ENCODE assay signal across 17 cellular contexts in the genomic region with DNA sequence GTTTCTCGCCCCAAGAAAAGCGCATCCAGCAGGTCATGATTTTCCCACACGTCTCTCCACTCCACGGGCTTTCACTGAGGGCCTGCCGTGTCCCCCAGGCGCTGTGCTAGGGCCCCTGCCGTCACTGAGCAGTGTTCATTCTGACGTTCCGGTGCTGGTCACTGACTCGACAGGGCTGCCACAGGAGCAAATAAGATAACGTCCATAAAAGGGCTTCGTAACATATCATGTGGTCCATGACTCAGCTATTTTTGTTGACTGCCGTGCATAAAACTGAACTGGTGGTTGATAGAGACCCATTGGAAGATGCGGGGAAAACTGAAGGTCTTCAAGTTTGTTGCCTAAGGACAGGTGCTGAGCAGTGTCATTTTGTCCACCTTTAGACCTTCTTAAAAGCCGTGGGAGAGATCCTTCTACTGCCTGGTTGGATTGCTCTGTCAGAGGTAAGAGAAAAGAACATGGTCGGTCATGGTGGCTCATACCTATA. TPM values are rescaled to one million over a fixed set of nuclear protein-coding genes. Genes with fewer than 3 reads are reported as not detected.
"Had no signal": no experiment of that assay in that cellular context is flagged by ENCODE, and none has a peak within 500 bp of the region (broad histone marks: within the 10 kb centered on the region; RNA-seq: fewer than 3 reads in every experiment).

No MANE protein-coding gene starts in this region.

- H3K27me3 ChIP-seq: esophagus muscularis mucosa, gastroesophageal sphincter, tibial nerve had no signal

- H3K9me3 ChIP-seq: esophagus muscularis mucosa, gastroesophageal sphincter had no signal

- H3K36me3 Mint-ChIP-seq: activated CD8-positive, alpha-beta memory T cell treated with anti-CD3 and anti-CD28 coated beads, Interleukin-2, amount 10 ng/mL, durations not matched to agents 7 days and 5 days; activated naive CD8-positive, alpha-beta T cell; immature natural killer cell; natural killer cell treated with Interleukin-12 subunit alpha and Interleukin-12 subunit beta and Interleukin-15 and Interleukin-18, amount 100 ng/mL, for 72 hours had no signal

- H3K9me3 Mint-ChIP-seq: immature natural killer cell; natural killer cell treated with Interleukin-12 subunit alpha and Interleukin-12 subunit beta and Interleukin-15 and Interleukin-18, amount 100 ng/mL, for 72 hours; stimulated activated naive CD8-positive, alpha-beta T cell treated with anti-CD3 and anti-CD28 coated beads, Interleukin-15, Interleukin-2, amounts not matched to agents 100 ng/mL and 50 ng/mL, for 24 hours had no signal

- H3K4me3 Mint-ChIP-seq: activated CD4-positive, alpha-beta memory T cell treated with anti-CD3 and anti-CD28 coated beads, Interleukin-2, amount 10 ng/mL, durations not matched to agents 7 days and 5 days; activated CD8-positive, alpha-beta memory T cell treated with anti-CD3 and anti-CD28 coated beads, Interleukin-2, amount 10 ng/mL, durations not matched to agents 7 days and 5 days; activated naive CD8-positive, alpha-beta T cell; immature natural killer cell; mesothelial cell of epicardium; natural killer cell treated with Interleukin-12 subunit alpha and Interleukin-12 subunit beta and Interleukin-15 and Interleukin-18, amount 100 ng/mL, for 72 hours; stimulated activated naive CD8-positive, alpha-beta T cell treated with anti-CD3 and anti-CD28 coated beads, Interleukin-15, Interleukin-2, amounts not matched to agents 100 ng/mL and 50 ng/mL, for 24 hours had no signal

- DNase-seq: activated CD4-positive, alpha-beta memory T cell treated with anti-CD3 and anti-CD28 coated beads, Interleukin-2, amount 10 ng/mL, durations not matched to agents 7 days and 5 days; activated CD4-positive, alpha-beta T cell treated with anti-CD3 and anti-CD28 coated beads for 4 hours; activated CD8-positive, alpha-beta memory T cell treated with anti-CD3 and anti-CD28 coated beads, Interleukin-2, amount 10 ng/mL, durations not matched to agents 7 days and 5 days; cerebellar nuclear complex; effector CD8-positive, alpha-beta T cell; immature natural killer cell; T1000 had no signal

- H3K27me3 Mint-ChIP-seq: activated CD4-positive, alpha-beta memory T cell treated with anti-CD3 and anti-CD28 coated beads, Interleukin-2, amount 10 ng/mL, durations not matched to agents 7 days and 5 days; activated CD8-positive, alpha-beta memory T cell treated with anti-CD3 and anti-CD28 coated beads, Interleukin-2, amount 10 ng/mL, durations not matched to agents 7 days and 5 days; activated naive CD8-positive, alpha-beta T cell; progenitor cell of endocrine pancreas; stimulated activated naive CD8-positive, alpha-beta T cell treated with anti-CD3 and anti-CD28 coated beads, Interleukin-15, Interleukin-2, amounts not matched to agents 100 ng/mL and 50 ng/mL, for 24 hours had no signal

- H3K4me1 Mint-ChIP-seq: activated CD4-positive, alpha-beta memory T cell treated with anti-CD3 and anti-CD28 coated beads, Interleukin-2, amount 10 ng/mL, durations not matched to agents 7 days and 5 days; mesothelial cell of epicardium had no signal

- H3K4me3 ChIP-seq: esophagus muscularis mucosa, gastroesophageal sphincter, lung, tibial nerve had no signal

- ATAC-seq: activated CD8-positive, alpha-beta memory T cell treated with anti-CD3 and anti-CD28 coated beads, Interleukin-2, amount 10 ng/mL, durations not matched to agents 7 days and 5 days; gastroesophageal sphincter; natural killer cell treated with Interleukin-12 subunit alpha and Interleukin-12 subunit beta and Interleukin-15 and Interleukin-18, amount 100 ng/mL, for 72 hours had no signal

- H3K27ac Mint-ChIP-seq: activated CD4-positive, alpha-beta memory T cell treated with anti-CD3 and anti-CD28 coated beads, Interleukin-2, amount 10 ng/mL, durations not matched to agents 7 days and 5 days; activated CD8-positive, alpha-beta memory T cell treated with anti-CD3 and anti-CD28 coated beads, Interleukin-2, amount 10 ng/mL, durations not matched to agents 7 days and 5 days; activated naive CD8-positive, alpha-beta T cell; immature natural killer cell; mesothelial cell of epicardium; natural killer cell treated with Interleukin-12 subunit alpha and Interleukin-12 subunit beta and Interleukin-15 and Interleukin-18, amount 100 ng/mL, for 72 hours; stimulated activated naive CD8-positive, alpha-beta T cell treated with anti-CD3 and anti-CD28 coated beads, Interleukin-15, Interleukin-2, amounts not matched to agents 100 ng/mL and 50 ng/mL, for 24 hours had no signal

- H3K27ac ChIP-seq: esophagus muscularis mucosa, gastroesophageal sphincter, tibial nerve had no signal

RNA-seq across cellular contexts. Expression of gene ADGRD1, which starts 46.3 kb away (rescaled TPM):
- total RNA-seq: bronchial epithelial cell; natural killer cell treated with Interleukin-12 subunit alpha and Interleukin-12 subunit beta and Interleukin-15 and Interleukin-18, amount 100 ng/mL, for 72 hours had no signal
